8 cellular contexts compared by ENCODE assay signal in genomic region chr19:2329162-2329505, GRCh38. TPM values are rescaled to one million over a fixed set of nuclear protein-coding genes. Genes with fewer than 3 reads are reported as not detected.
A peak's percentile ranks its signal among the peaks of the same experiment; 100 is the strongest.
DNase-seq lines count a peak whose midpoint lies in the region; ATAC-seq and TF ChIP-seq lines count a peak whose summit lies in the region.

No MANE protein-coding gene starts in this region.

- H3K36me3 ChIP-seq in H7 (replicated peaks; ENCODE audit: control insufficient read depth, insufficient read depth, low read length) (peaks cover 12% of the 10 kb centered on the region), right atrium auricular region (no peaks in the 10 kb centered on the region), smooth muscle cell (ENCODE audit: low read depth) (no peaks in the 10 kb centered on the region)

- ATAC-seq in GM18511 (IDR thresholded peaks at IDR 0.05; ENCODE audit: unreplicated experiment) = no peak
- no peak for ATAC-seq in HG02610 (IDR thresholded peaks at IDR 0.05; ENCODE audit: unreplicated experiment)

- TF ChIP-seq CTCF in WI38 (IDR thresholded peaks at IDR 0.05; ENCODE audit: low read depth, low read length) = no peak
- no peak for TF ChIP-seq CTCF in right atrium auricular region (IDR thresholded peaks at IDR 0.05)
- no peak for TF ChIP-seq CTCF in smooth muscle cell (IDR thresholded peaks at IDR 0.05; ENCODE audit: borderline replicate concordance, insufficient read depth, poor library complexity, severe bottlenecking)

- H3K4me1 ChIP-seq in right atrium auricular region (peaks cover 0 to 67% of the 10 kb centered on the region in 2 donors), smooth muscle cell (ENCODE audit: low read depth) (peaks cover 28% of the 10 kb centered on the region)

- peak overlapping the region; percentile 89 for H3K9ac ChIP-seq in smooth muscle cell (ENCODE audit: low read depth)

- WGBS in smooth muscle cell (ENCODE audit: low lambda C conversion rate) = 17% methylated on average over 18 of the region's 18 CpGs

- no peaks in the 10 kb centered on the region for H3K27me3 ChIP-seq in H7 (ENCODE audit: control insufficient read depth, insufficient read depth, low read length)
- no peaks in the 10 kb centered on the region for H3K27me3 ChIP-seq in right atrium auricular region
- no peaks in the 10 kb centered on the region for H3K27me3 ChIP-seq in smooth muscle cell (ENCODE audit: low read depth)

- DNase-seq in H7 (no peak), right atrium auricular region (ENCODE audit: low spot score) (no peak), smooth muscle cell (lab: John Stamatoyannopoulos, UW; ENCODE audit: unreplicated experiment) (no peak), NCI-H146 treated with DMSO at 0.1 percent for 48 hours (lab: John Stamatoyannopoulos, UW; ENCODE audit: unreplicated experiment) (no peak)
- no peak for DNase-seq in effector CD8-positive, alpha-beta T cell (lab: John Stamatoyannopoulos, UW)

- H3K27ac ChIP-seq in right atrium auricular region = peak overlapping the region; percentile 68 to 73
- no peak overlapping the region for H3K27ac ChIP-seq in smooth muscle cell (ENCODE audit: low read depth)

- peak overlapping the region; percentile 97 for H3K4me3 ChIP-seq in H7 (ENCODE audit: insufficient read depth, low read depth, low read length)
- peak overlapping the region; percentile 96 for H3K4me3 ChIP-seq in WI38 (ENCODE audit: low read depth, low read length)
- H3K4me3 ChIP-seq in right atrium auricular region = peak overlapping the region; percentile 97 to 99
- peak overlapping the region; percentile 97 for H3K4me3 ChIP-seq in smooth muscle cell

- no peaks in the 10 kb centered on the region for H3F3A ChIP-seq in smooth muscle cell (ENCODE audit: low read depth)

- no peaks in the 10 kb centered on the region for H3K9me3 ChIP-seq in right atrium auricular region
- H3K9me3 ChIP-seq in smooth muscle cell (replicated peaks; ENCODE audit: low read depth) = no peaks in the 10 kb centered on the region

- peak overlapping the region; percentile 98 for H3K4me2 ChIP-seq in smooth muscle cell

- no peak overlapping the region for H2AFZ ChIP-seq in smooth muscle cell (ENCODE audit: low read depth)

- H3K79me2 ChIP-seq in smooth muscle cell (ENCODE audit: low read depth) = peaks cover 79% of the 10 kb centered on the region

- H4K20me1 ChIP-seq in smooth muscle cell (ENCODE audit: low read depth) = peaks cover 47% of the 10 kb centered on the region

RNA-seq across cellular contexts. Expression of gene SPPL2B, which starts 0.7 kb away (rescaled TPM):
- total RNA-seq in H7 (2014; rRNA removed; shearing (Covaris generic)) = 65.9 and 75.3 TPM in 2 replicates
- total RNA-seq in right atrium auricular region = 10 to 100 TPM; 16.7 to 19.8 TPM
- 21.1 and 54.7 TPM in 2 replicates for total RNA-seq in smooth muscle cell
- polyA plus RNA-seq in smooth muscle cell = 53.6 and 63.5 TPM in 2 replicates

RNA-seq across cellular contexts. Expression of gene LSM7, which starts 0.7 kb away (rescaled TPM):
- 320 and 421 TPM in 2 replicates for total RNA-seq in H7 (2014; rRNA removed; shearing (Covaris generic))
- total RNA-seq in right atrium auricular region = 100 to 1,000 TPM in 1 of 2 donors, 10 to 100 TPM in 1; 38.6 to 104 TPM
- total RNA-seq in smooth muscle cell = 164 and 186 TPM in 2 replicates
- polyA plus RNA-seq in smooth muscle cell = 158 and 161 TPM in 2 replicates

RNA-seq across cellular contexts. Expression of gene LINGO3, which starts 21.2 kb away (rescaled TPM):
- 1.1 and 2.7 TPM in 2 replicates for total RNA-seq in H7 (2014; rRNA removed; shearing (Covaris generic))
- total RNA-seq in right atrium auricular region = not detected
- total RNA-seq in smooth muscle cell = not detected in 2 replicates
- polyA plus RNA-seq in smooth muscle cell = 0.31 and 1.2 TPM in 2 replicates

RNA-seq across cellular contexts. Expression of gene TMPRSS9, which starts 30.9 kb away (rescaled TPM):
- total RNA-seq in H7 (2014; rRNA removed; shearing (Covaris generic)) = 0.48 TPM in 1 of 2 replicates, not detected in the other
- total RNA-seq in right atrium auricular region (not detected), smooth muscle cell (not detected in 2 replicates)
- 0.05 and 0.63 TPM in 2 replicates for polyA plus RNA-seq in smooth muscle cell

RNA-seq across cellular contexts. Expression of gene PEAK3, which starts 47.2 kb away (rescaled TPM):
- not detected in 2 replicates for total RNA-seq in H7 (2014; rRNA removed; shearing (Covaris generic))
- 1 to 10 TPM; 1.5 to 1.9 TPM for total RNA-seq in right atrium auricular region
- total RNA-seq in smooth muscle cell = not detected in 2 replicates
- 0.37 and 0.71 TPM in 2 replicates for polyA plus RNA-seq in smooth muscle cell
